In genomic region chr6:143575440-143575839, GRCh38 we compare ENCODE assay signal across 8 cellular contexts.
DNase-seq lines count a peak whose midpoint lies in the region; ATAC-seq and TF ChIP-seq lines count a peak whose summit lies in the region.

No MANE protein-coding gene starts in this region.

- DNase-seq in Ammon's horn (ENCODE audit: low spot score) (peak; percentile 90), NCI-H2081 (lab: John Stamatoyannopoulos, UW) (peak; percentile 45 to 71), T-helper 22 cell (ENCODE audit: low read depth) (peak; percentile 20), choroid plexus epithelial cell (ENCODE audit: low read depth) (peak; percentile 94), left kidney (ENCODE audit: low read depth, low spot score) (peak; percentile 89)
- DNase-seq in stimulated activated CD8-positive, alpha-beta memory T cell treated with anti-CD3 and anti-CD28 coated beads, Interleukin-4, amount 100 ng/mL, for 48 hours, result peak; percentile 45

- ATAC-seq in GM18508 (IDR thresholded peaks at IDR 0.05; ENCODE audit: insufficient read depth, unreplicated experiment) (peak; percentile 73), HG03064 (IDR thresholded peaks at IDR 0.05; ENCODE audit: low read depth, unreplicated experiment) (peak; percentile 91)

- no peak overlapping the region for H3K4me3 ChIP-seq in choroid plexus epithelial cell (ENCODE audit: low read depth, low read length)

- TF ChIP-seq CTCF in choroid plexus epithelial cell (conservative IDR thresholded peaks at IDR 0.05; ENCODE audit: low read depth, low read length), result peak; percentile 91

Comparison
In these comparisons a context has a peak if more than half of its experiments do, and no peak if none do; other contexts are left out.
1. DNase-seq: peak in every context shown above with its lines; median percentile 94 in choroid plexus epithelial cell; 90 in Ammon's horn; 89 in left kidney; 58 in NCI-H2081; 45 in stimulated activated CD8-positive, alpha-beta memory T cell treated with anti-CD3 and anti-CD28 coated beads, Interleukin-4, amount 100 ng/mL, for 48 hours; 20 in T-helper 22 cell.